ENCODE assay signal across 10 cellular contexts in the genomic region with DNA sequence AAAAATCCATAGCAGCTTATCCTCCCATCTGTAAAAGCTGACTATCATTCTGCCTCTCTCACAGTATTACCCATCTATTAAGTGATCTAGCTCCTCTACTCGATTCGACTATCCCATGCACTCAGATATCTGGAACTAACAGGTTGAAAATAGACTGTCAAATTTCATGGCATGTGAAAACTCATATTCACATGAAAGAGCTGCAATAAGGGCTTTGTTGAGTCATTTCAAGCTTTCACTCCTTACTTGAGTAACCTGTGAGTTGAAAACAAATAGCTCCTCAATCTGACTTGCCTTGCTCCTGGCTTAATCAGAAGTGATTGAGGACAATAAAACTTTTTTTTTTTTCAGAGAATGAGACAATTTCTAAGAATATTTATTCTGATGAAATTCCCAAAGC.
DNase-seq lines count a peak whose midpoint lies in the region; ATAC-seq and TF ChIP-seq lines count a peak whose summit lies in the region.
"Had no signal": no experiment of that assay in that cellular context is flagged by ENCODE, and none has a peak within 500 bp of the region (broad histone marks: within the 10 kb centered on the region; RNA-seq: fewer than 3 reads in every experiment).

No MANE protein-coding gene starts in this region.

- WGBS in stomach, 5 donors, result 60 to 74% (median 67%) methylated on average over 2 of the region's 2 CpGs

- H3K4me1 ChIP-seq in stomach, result no peaks in the 10 kb centered on the region

- H3K36me3 ChIP-seq in stomach, result no peaks in the 10 kb centered on the region

- DNase-seq in ELR (ENCODE audit: low read depth) (peak; percentile 29), kidney glomerular epithelial cell (lab: John Stamatoyannopoulos, UW) (no peak), amygdala (lab: John Stamatoyannopoulos, UW) (no peak), stomach (no peak), NAMALWA (ENCODE audit: low spot score) (no peak)
- DNase-seq: NCI-H187 treated with DMSO at 0.1 percent for 48 hours, Right ventricle myocardium superior had no signal

- TF ChIP-seq CTCF in stomach (IDR thresholded peaks at IDR 0.05), result no peak

- H3K27me3 ChIP-seq in stomach, result no peaks in the 10 kb centered on the region

- intact Hi-C loops in stomach (cut with DNase I; ENCODE audit: low total_unique reads), result no loop called here

- H3K27ac ChIP-seq in stomach, result no peak overlapping the region

- TF ChIP-seq POLR2A in stomach (IDR thresholded peaks at IDR 0.05), result no peak

- no peak overlapping the region for H3K4me3 ChIP-seq in stomach

- no peak for TF ChIP-seq EP300 in stomach (IDR thresholded peaks at IDR 0.05)

- ATAC-seq in GM18909 (IDR thresholded peaks at IDR 0.05; ENCODE audit: poor library complexity, unreplicated experiment), result peak; percentile 79
- peak; percentile 77 for ATAC-seq in GM21825 (IDR thresholded peaks at IDR 0.05; ENCODE audit: unreplicated experiment)
- peak; percentile 75 for ATAC-seq in HG03354 (IDR thresholded peaks at IDR 0.05; ENCODE audit: poor library complexity, severe bottlenecking, unreplicated experiment)

- no peaks in the 10 kb centered on the region for H3K9me3 ChIP-seq in stomach
